24 cellular contexts compared by ENCODE assay signal in genomic region chr14:22671622-22672021, GRCh38. TPM values are rescaled to one million over a fixed set of nuclear protein-coding genes. Genes with fewer than 3 reads are reported as not detected.
DNase-seq lines count a peak whose midpoint lies in the region; ATAC-seq lines count a peak whose summit lies in the region.
"Had no signal": no experiment of that assay in that cellular context is flagged by ENCODE, and none has a peak within 500 bp of the region (broad histone marks: within the 10 kb centered on the region; RNA-seq: fewer than 3 reads in every experiment).

No MANE protein-coding gene starts in this region.

- DNase-seq in stimulated activated CD4-positive, alpha-beta T cell treated with anti-CD3 and anti-CD28 coated beads, Interleukin-15, amount 100 ng/mL, for 24 hours, result peak; percentile 15
- no peak for DNase-seq in stimulated activated CD4-positive, alpha-beta T cell treated with anti-CD3 and anti-CD28 coated beads, Interleukin-4, amount 100 ng/mL, for 24 hours
- DNase-seq in LHCN-M2 (ENCODE audit: low read depth) (peak; percentile 53), kidney tubule cell (ENCODE audit: low spot score) (peak; percentile 59), 8988T (no peak)
- DNase-seq: activated CD4-positive, alpha-beta T cell treated with anti-CD3 and anti-CD28 coated beads, Interleukin-2, amount 10 ng/mL, durations not matched to agents 7 days and 5 days; activated gamma-delta T cell; adrenal gland; CD4-positive, CD25-positive, alpha-beta regulatory T cell; effector CD4-positive, alpha-beta T cell; head of caudate nucleus; kidney glomerular epithelial cell; NCI-H1092 treated with DMSO at 0.1 percent for 48 hours; NCI-H1930; NCI-H69; Peyer's patch; small intestine; stimulated activated naive CD4-positive, alpha-beta T cell treated with Interleukin-2 at 50 U/mL for 16 hours; T-cell had no signal

- ATAC-seq in GM18867 (IDR thresholded peaks at IDR 0.05; ENCODE audit: unreplicated experiment) (no peak), HG03521 (IDR thresholded peaks at IDR 0.05; ENCODE audit: unreplicated experiment) (no peak)
- ATAC-seq: T-cell had no signal

RNA-seq across cellular contexts. Expression of gene OR6J1, which starts 27.5 kb away (rescaled TPM):
- total RNA-seq in LHCN-M2 (2014; rRNA removed), result not detected in 2 replicates
- polyA plus RNA-seq in LHCN-M2 (2012), result not detected
- total RNA-seq: activated CD4-positive, alpha-beta T cell treated with anti-CD3 and anti-CD28 coated beads, Interleukin-2, amount 10 ng/mL, durations not matched to agents 7 days and 5 days; adrenal gland; CD4-positive, CD25-positive, alpha-beta regulatory T cell; fibroblast of villous mesenchyme; lung microvascular endothelial cell; SJSA1; T-cell had no signal
- polyA plus RNA-seq: adrenal gland; CD4-positive, CD25-positive, alpha-beta regulatory T cell; small intestine had no signal

Comparison
In these comparisons a context has a peak if more than half of its experiments do, and no peak if none do; other contexts are left out.
1. DNase-seq: peak in stimulated activated CD4-positive, alpha-beta T cell treated with anti-CD3 and anti-CD28 coated beads, Interleukin-15, amount 100 ng/mL, for 24 hours (single experiment), LHCN-M2 (single experiment) and kidney tubule cell (single experiment); none in stimulated activated CD4-positive, alpha-beta T cell treated with anti-CD3 and anti-CD28 coated beads, Interleukin-4, amount 100 ng/mL, for 24 hours (single experiment) and 8988T (single experiment).